Comparison of ENCODE assay signal across 8 cellular contexts in genomic region chr3:112582242-112582874, GRCh38. TPM values are rescaled to one million over a fixed set of nuclear protein-coding genes. Genes with fewer than 3 reads are reported as not detected.
DNase-seq lines count a peak whose midpoint lies in the region; ATAC-seq and TF ChIP-seq lines count a peak whose summit lies in the region.

No MANE protein-coding gene starts in this region.

- H3K79me2 ChIP-seq in PC-3 (ENCODE audit: low read length) = no peaks in the 10 kb centered on the region

- no TSS peak for BruUV-seq in PC-3 (replicated peaks; lab: Mats Ljungman, UMichigan)

- H3K27ac ChIP-seq in HL-60 (replicated peaks) = no peak overlapping the region
- H3K27ac ChIP-seq in PC-3 (ENCODE audit: low read length) = no peak overlapping the region
- no peak overlapping the region for H3K27ac ChIP-seq in body of pancreas

- no peaks in the 10 kb centered on the region for H3K9me3 ChIP-seq in PC-3 (ENCODE audit: low read length)
- H3K9me3 ChIP-seq in body of pancreas = no peaks in the 10 kb centered on the region

- TF ChIP-seq CTCF in HL-60 (IDR thresholded peaks at IDR 0.05; ENCODE audit: insufficient read depth, low read length) = peak; percentile 39
- TF ChIP-seq CTCF in PC-3 (conservative IDR thresholded peaks at IDR 0.05; ENCODE audit: low read depth, low read length) = peak; percentile 91
- TF ChIP-seq CTCF in body of pancreas (IDR thresholded peaks at IDR 0.05) = peak in 6 of 7 experiments; percentile 27 to 40 (median 36)

- CTCF ChIA-PET in PC-3 (lab: Charles Lee) = interaction anchor here (1.7 kb wide), 1 partner anchor 61 kb away, joined by 9 read pairs; no protein-coding TSS in a partner anchor

- DNase-seq in NCI-H510A treated with DMSO at 0.1 percent for 48 hours (lab: John Stamatoyannopoulos, UW) = peak; percentile 37
- no peak for DNase-seq in NCI-H510A (lab: John Stamatoyannopoulos, UW)
- DNase-seq in HL-60 (ENCODE audit: low read depth in 1 of 2, low spot score in 1 of 2) = peak; percentile 28 to 38
- DNase-seq in PC-3 = peak; percentile 73
- peak in 1 of 4 donors; percentile 12 for DNase-seq in body of pancreas
- peak; percentile 21 for DNase-seq in midbrain (lab: John Stamatoyannopoulos, UW)
- DNase-seq in effector CD4-positive, alpha-beta T cell = no peak

- H3K9ac ChIP-seq in PC-3 (ENCODE audit: low read length) = no peak overlapping the region

- H3K4me1 ChIP-seq in PC-3 (ENCODE audit: insufficient read depth, low read length) (peaks cover 3% of the 10 kb centered on the region; the same call in 1 of the 2 replicates), body of pancreas (no peaks in the 10 kb centered on the region)

- no peaks in the 10 kb centered on the region for H3F3A ChIP-seq in PC-3 (ENCODE audit: low read length, unreplicated experiment)

- H3K27me3 ChIP-seq in HL-60 (ENCODE audit: insufficient read depth, poor library complexity, severe bottlenecking) (no peaks in the 10 kb centered on the region), PC-3 (ENCODE audit: low read length) (no peaks in the 10 kb centered on the region), body of pancreas (no peaks in the 10 kb centered on the region)

- no peak overlapping the region for H3K4me3 ChIP-seq in HL-60 (replicated peaks; ENCODE audit: insufficient read depth, low read length)
- no peak overlapping the region for H3K4me3 ChIP-seq in PC-3 (ENCODE audit: low read length)
- no peak overlapping the region for H3K4me3 ChIP-seq in body of pancreas

- H3K9me2 ChIP-seq in PC-3 (replicated peaks; ENCODE audit: low read length) = no peaks in the 10 kb centered on the region

- no peaks in the 10 kb centered on the region for H3K36me3 ChIP-seq in PC-3 (ENCODE audit: low read depth, low read length)
- H3K36me3 ChIP-seq in body of pancreas (replicated peaks in 1 of 2; ENCODE audit: insufficient read depth in 1 of 2, low read depth in 2 of 2) = peaks cover 0 to 10% of the 10 kb centered on the region in 2 donors

- WGBS in body of pancreas, 2 donors = 58 to 61% methylated on average over 2 of the region's 2 CpGs

- ATAC-seq in PC-3 (peak; percentile 77), body of pancreas (no peak), GM19035 (IDR thresholded peaks at IDR 0.05; ENCODE audit: unreplicated experiment) (no peak)

- H4K20me1 ChIP-seq in PC-3 (ENCODE audit: low read length) = no peaks in the 10 kb centered on the region

- intact Hi-C loops in PC-3 (cut with micrococcal nuclease) = loop anchor here (1.0 kb wide), 6 partner anchors 47 to 397 kb away; no protein-coding TSS in a partner anchor
- intact Hi-C loops in body of pancreas (cut with DNase I) = no loop called here

- no peak overlapping the region for H3K4me2 ChIP-seq in PC-3 (ENCODE audit: low read length)

- POLR2A ChIA-PET in PC-3 (lab: Charles Lee; ENCODE audit: unreplicated experiment) = no interaction called here

- no peak for TF ChIP-seq POLR2A in body of pancreas (IDR thresholded peaks at IDR 0.05)

- no peak overlapping the region for H2AFZ ChIP-seq in PC-3 (ENCODE audit: low read length)

RNA-seq across cellular contexts. Expression of gene SLC35A5, which starts 20.5 kb away (rescaled TPM):
- total RNA-seq in PC-3 (2014; rRNA removed) (16.0 and 17.7 TPM in 2 replicates), body of pancreas (10 to 100 TPM in 1 of 2 donors, 1 to 10 TPM in 1; 9.6 to 12.2 TPM)

RNA-seq across cellular contexts. Expression of gene ATG3, which starts 20.6 kb away (rescaled TPM):
- 117 and 120 TPM in 2 replicates for total RNA-seq in PC-3 (2014; rRNA removed)
- 10 to 100 TPM; 27.8 to 41.2 TPM for total RNA-seq in body of pancreas

RNA-seq across cellular contexts. Expression of gene CCDC80, which starts 58.6 kb away (rescaled TPM):
- total RNA-seq in PC-3 (2014; rRNA removed) = 17.0 and 20.4 TPM in 2 replicates
- 10 to 100 TPM; 17.4 to 25.1 TPM for total RNA-seq in body of pancreas

Comparison
In these comparisons a context has a peak if more than half of its experiments do, and no peak if none do; other contexts are left out.
1. DNase-seq: peak in NCI-H510A treated with DMSO at 0.1 percent for 48 hours (single experiment), HL-60 (2 of 2), PC-3 (single experiment) and midbrain (single experiment); none in NCI-H510A (single experiment) and effector CD4-positive, alpha-beta T cell (single experiment).
2. CTCF ChIP-seq: peak in every context shown above with its lines; median percentile 91 in PC-3; 39 in HL-60; 36 in body of pancreas.